8 cellular contexts compared by ENCODE assay signal in genomic region chr1:198934414-198934813, GRCh38.
DNase-seq lines count a peak whose midpoint lies in the region; ATAC-seq, FAIRE-seq and TF ChIP-seq lines count a peak whose summit lies in the region.

No MANE protein-coding gene starts in this region.

- no peak overlapping the region for H3K4me3 Mint-ChIP-seq in CD4-positive, CD25-positive, alpha-beta regulatory T cell
- H3K4me3 Mint-ChIP-seq in activated T-helper 17 cell treated with anti-CD3 and anti-CD28 coated beads, Interleukin-2, amount 50 U/mL, for 72 hours, result no peak overlapping the region
- no peak overlapping the region for H3K4me3 Mint-ChIP-seq in natural killer cell treated with Interleukin-12 subunit alpha and Interleukin-12 subunit beta and Interleukin-15 and Interleukin-18, amount 100 ng/mL, for 72 hours

- 69 to 71% methylated on average over 2 of the region's 2 CpGs for WGBS in pancreas, 2 donors

- peak overlapping the region; percentile 85 for H3K27ac ChIP-seq in CD4-positive, CD25-positive, alpha-beta regulatory T cell (ENCODE audit: insufficient read depth, low read length, poor library complexity, severe bottlenecking)
- H3K27ac ChIP-seq in duodenal mucosa (ENCODE audit: low read depth, low read length) (no peak overlapping the region), pancreas (peak overlapping the region in 2 of 4 donors; percentile 51 to 53)

- TF ChIP-seq CTCF in NB4 (IDR thresholded peaks at IDR 0.05; ENCODE audit: low read depth, low read length) (no peak), pancreas (IDR thresholded peaks at IDR 0.05) (no peak)

- peak; percentile 43 for FAIRE-seq in pancreas (lab: Jason Lieb, UNC)

- H3K9me3 ChIP-seq in CD4-positive, CD25-positive, alpha-beta regulatory T cell (ENCODE audit: control insufficient read depth in 2 of 2, low read length in 2 of 2), result no peaks in the 10 kb centered on the region
- H3K9me3 ChIP-seq in duodenal mucosa (ENCODE audit: control insufficient read depth in 1 of 2, low read length in 2 of 2) (no peaks in the 10 kb centered on the region), pancreas (no peaks in the 10 kb centered on the region)

- peaks cover 21 to 48% (median 35%) of the 10 kb centered on the region in 4 donors for H3K4me1 Mint-ChIP-seq in CD4-positive, CD25-positive, alpha-beta regulatory T cell
- peaks cover 7% of the 10 kb centered on the region for H3K4me1 Mint-ChIP-seq in activated T-helper 17 cell treated with anti-CD3 and anti-CD28 coated beads, Interleukin-2, amount 50 U/mL, for 72 hours
- H3K4me1 Mint-ChIP-seq in natural killer cell treated with Interleukin-12 subunit alpha and Interleukin-12 subunit beta and Interleukin-15 and Interleukin-18, amount 100 ng/mL, for 72 hours (ENCODE audit: low read depth in 2 of 2), result peaks cover 20 to 26% of the 10 kb centered on the region in 2 donors

- H3K4me1 ChIP-seq in CD4-positive, CD25-positive, alpha-beta regulatory T cell (ENCODE audit: control insufficient read depth, insufficient read depth, low read length, poor library complexity, severe bottlenecking), result peaks cover 55% of the 10 kb centered on the region
- H3K4me1 ChIP-seq in duodenal mucosa (ENCODE audit: control insufficient read depth in 1 of 2, insufficient read depth in 2 of 2, low read length in 2 of 2), result no peaks in the 10 kb centered on the region
- H3K4me1 ChIP-seq in pancreas, result peaks cover 0 to 27% (median 22%) of the 10 kb centered on the region in 3 donors

- no peak for DNase-seq in CD4-positive, CD25-positive, alpha-beta regulatory T cell
- DNase-seq in NB4 (ENCODE audit: low read depth), result no peak
- no peak for DNase-seq in pancreas
- DNase-seq in natural killer cell treated with Interleukin-12 subunit alpha and Interleukin-12 subunit beta and Interleukin-15 and Interleukin-18, amount 100 ng/mL, for 72 hours (ENCODE audit: low spot score), result no peak
- DNase-seq in NCI-H2107 (lab: John Stamatoyannopoulos, UW), result no peak

- no peak for TF ChIP-seq POLR2A in NB4 (IDR thresholded peaks at IDR 0.05; ENCODE audit: extremely low read depth, insufficient read length)

- H3K36me3 Mint-ChIP-seq in CD4-positive, CD25-positive, alpha-beta regulatory T cell, result no peaks in the 10 kb centered on the region
- no peaks in the 10 kb centered on the region for H3K36me3 Mint-ChIP-seq in activated T-helper 17 cell treated with anti-CD3 and anti-CD28 coated beads, Interleukin-2, amount 50 U/mL, for 72 hours (ENCODE audit: low read depth)
- peaks cover 7% of the 10 kb centered on the region for H3K36me3 Mint-ChIP-seq in natural killer cell treated with Interleukin-12 subunit alpha and Interleukin-12 subunit beta and Interleukin-15 and Interleukin-18, amount 100 ng/mL, for 72 hours

- intact Hi-C loops in pancreas (cut with DNase I), result no loop called here

- ATAC-seq in CD4-positive, CD25-positive, alpha-beta regulatory T cell (ENCODE audit: low read depth in 2 of 2), result no peak
- ATAC-seq in pancreas (no peak), GM18868 (IDR thresholded peaks at IDR 0.05; ENCODE audit: unreplicated experiment) (no peak)
- ATAC-seq in activated T-helper 17 cell treated with anti-CD3 and anti-CD28 coated beads, Interleukin-2, amount 50 U/mL, for 72 hours (replicated peaks), result no peak
- ATAC-seq in natural killer cell treated with Interleukin-12 subunit alpha and Interleukin-12 subunit beta and Interleukin-15 and Interleukin-18, amount 100 ng/mL, for 72 hours, result no peak

- no peaks in the 10 kb centered on the region for H3K27me3 ChIP-seq in CD4-positive, CD25-positive, alpha-beta regulatory T cell (ENCODE audit: control insufficient read depth, insufficient read depth, low read length)
- H3K27me3 ChIP-seq in duodenal mucosa (ENCODE audit: control insufficient read depth in 1 of 2, insufficient read depth in 2 of 2, low read length in 2 of 2) (no peaks in the 10 kb centered on the region), pancreas (no peaks in the 10 kb centered on the region)

- H3K27me3 Mint-ChIP-seq in CD4-positive, CD25-positive, alpha-beta regulatory T cell, result no peaks in the 10 kb centered on the region
- H3K27me3 Mint-ChIP-seq in activated T-helper 17 cell treated with anti-CD3 and anti-CD28 coated beads, Interleukin-2, amount 50 U/mL, for 72 hours, result no peaks in the 10 kb centered on the region
- H3K27me3 Mint-ChIP-seq in natural killer cell treated with Interleukin-12 subunit alpha and Interleukin-12 subunit beta and Interleukin-15 and Interleukin-18, amount 100 ng/mL, for 72 hours, result no peaks in the 10 kb centered on the region

- H3K27ac Mint-ChIP-seq in CD4-positive, CD25-positive, alpha-beta regulatory T cell, result no peak overlapping the region
- H3K27ac Mint-ChIP-seq in activated T-helper 17 cell treated with anti-CD3 and anti-CD28 coated beads, Interleukin-2, amount 50 U/mL, for 72 hours, result no peak overlapping the region
- no peak overlapping the region for H3K27ac Mint-ChIP-seq in natural killer cell treated with Interleukin-12 subunit alpha and Interleukin-12 subunit beta and Interleukin-15 and Interleukin-18, amount 100 ng/mL, for 72 hours

- H3K4me3 ChIP-seq in CD4-positive, CD25-positive, alpha-beta regulatory T cell (ENCODE audit: low read depth, low read length), result peak overlapping the region; percentile 96
- H3K4me3 ChIP-seq in NB4 (ENCODE audit: low read depth, low read length), result peak overlapping the region; percentile 96
- H3K4me3 ChIP-seq in duodenal mucosa (ENCODE audit: low read depth in 1 of 2, low read length in 2 of 2), result peak overlapping the region; percentile 62 to 65
- peak overlapping the region in 1 of 4 donors; percentile 49 for H3K4me3 ChIP-seq in pancreas

- H3K9ac ChIP-seq in duodenal mucosa (ENCODE audit: low read depth in 1 of 2, low read length in 2 of 2), result peak overlapping the region; percentile 23 to 48

- H3K9me3 Mint-ChIP-seq in CD4-positive, CD25-positive, alpha-beta regulatory T cell, result no peaks in the 10 kb centered on the region
- no peaks in the 10 kb centered on the region for H3K9me3 Mint-ChIP-seq in activated T-helper 17 cell treated with anti-CD3 and anti-CD28 coated beads, Interleukin-2, amount 50 U/mL, for 72 hours
- H3K9me3 Mint-ChIP-seq in natural killer cell treated with Interleukin-12 subunit alpha and Interleukin-12 subunit beta and Interleukin-15 and Interleukin-18, amount 100 ng/mL, for 72 hours, result no peaks in the 10 kb centered on the region

- no peaks in the 10 kb centered on the region for H3K36me3 ChIP-seq in CD4-positive, CD25-positive, alpha-beta regulatory T cell (ENCODE audit: control insufficient read depth, insufficient read depth, low read length)
- no peaks in the 10 kb centered on the region for H3K36me3 ChIP-seq in duodenal mucosa (ENCODE audit: control insufficient read depth in 1 of 2, insufficient read depth in 2 of 2, low read length in 2 of 2)
- H3K36me3 ChIP-seq in pancreas, result no peaks in the 10 kb centered on the region
